Comparison of ENCODE assay signal across 7 cellular contexts in the genomic region with DNA sequence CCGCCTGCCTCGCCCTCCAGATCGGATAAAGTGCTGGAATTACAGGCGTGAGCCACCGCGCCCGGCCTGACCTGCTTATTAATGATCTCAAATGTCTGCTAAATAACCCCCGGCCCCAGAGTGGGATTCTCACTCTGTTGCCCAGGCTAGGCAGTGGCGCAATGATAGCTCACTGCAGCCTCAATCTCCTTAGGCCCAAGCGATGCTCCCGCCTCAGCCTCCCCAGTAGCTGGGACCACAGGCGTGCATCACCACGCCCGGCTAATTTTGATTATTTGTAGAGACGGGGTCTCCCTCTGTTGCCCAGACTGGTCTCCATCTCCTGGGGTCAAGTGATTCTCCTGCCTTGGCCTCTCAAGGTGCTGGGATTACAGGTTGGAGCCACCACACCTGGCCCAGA. TPM values are rescaled to one million over a fixed set of nuclear protein-coding genes. Genes with fewer than 3 reads are reported as not detected.
DNase-seq lines count a peak whose midpoint lies in the region; ATAC-seq, FAIRE-seq and TF ChIP-seq lines count a peak whose summit lies in the region.

No MANE protein-coding gene starts in this region.

- no peak for ATAC-seq in GM19452 (IDR thresholded peaks at IDR 0.05; ENCODE audit: unreplicated experiment)

- DNase-seq in GM12891 (ENCODE audit: insufficient read length, low spot score) (no peak), SJSA1 (ENCODE audit: low read depth in 1 of 2, low spot score in 2 of 2) (no peak), epithelial cell of prostate (ENCODE audit: low read depth, low spot score) (no peak), cerebellum (ENCODE audit: low spot score) (no peak), SKM-1 treated with dmso at 0.1 percent for 144 hours (lab: John Stamatoyannopoulos, UW; ENCODE audit: unreplicated experiment) (no peak)

- H3K4me3 ChIP-seq in SJSA1 (peak overlapping the region; percentile 90), skin epidermis (peak overlapping the region in 6 of 7 experiments; percentile 18 to 95 (median 53))

- peaks cover 72% of the 10 kb centered on the region for H3K4me1 ChIP-seq in SJSA1 (replicated peaks)

- TF ChIP-seq POLR2A in GM12891 (IDR thresholded peaks at IDR 0.05; ENCODE audit: low read depth, low read length), result no peak

- H3K27me3 ChIP-seq in SJSA1 (replicated peaks), result peaks cover 5% of the 10 kb centered on the region

- peaks cover 25% of the 10 kb centered on the region for H3K36me3 ChIP-seq in SJSA1

- FAIRE-seq in GM12891 (lab: Jason Lieb, UNC), result peak; percentile 33

- H3K27ac ChIP-seq in SJSA1 (no peak overlapping the region), epithelial cell of prostate (peak overlapping the region; percentile 59), skin epidermis (peak overlapping the region in 15 of 21 experiments; percentile 13 to 97 (median 87))

- H3K9me3 ChIP-seq in SJSA1 (replicated peaks), result no peaks in the 10 kb centered on the region

TF ChIP-seq in GM12891, 5 proteins besides CTCF, POLR2A, EP300 and RAD21:
- no peak for TF ChIP-seq POU2F2 (IDR thresholded peaks at IDR 0.05; ENCODE audit: low read depth, low read length)
- no peak for TF ChIP-seq POLR2AphosphoS5 (IDR thresholded peaks at IDR 0.05; ENCODE audit: low read depth, low read length)
- no peak for TF ChIP-seq SPI1 (IDR thresholded peaks at IDR 0.05; ENCODE audit: low read depth, low read length)
- no peak for TF ChIP-seq PAX5 (IDR thresholded peaks at IDR 0.05; ENCODE audit: insufficient read depth, low read length, severe bottlenecking)
- TF ChIP-seq TAF1 (IDR thresholded peaks at IDR 0.05; ENCODE audit: low read depth, low read length), result no peak

RNA-seq across cellular contexts. Expression of gene ATP5F1D, which starts 0.6 kb away (rescaled TPM):
- polyA plus RNA-seq in GM12891 (2012; ENCODE audit: low read depth, missing spikeins), result 209 TPM
- total RNA-seq in SJSA1 (2014; rRNA removed; shearing (Covaris generic)), result 42.4 and 68.8 TPM in 2 replicates
- total RNA-seq in cerebellum, result 10.9 TPM

RNA-seq across cellular contexts. Expression of gene CBARP, which starts 3.1 kb away (rescaled TPM):
- polyA plus RNA-seq in GM12891 (2012; ENCODE audit: low read depth, missing spikeins), result 1.5 TPM
- total RNA-seq in SJSA1 (2014; rRNA removed; shearing (Covaris generic)), result 0.50 and 1.6 TPM in 2 replicates
- total RNA-seq in cerebellum, result 5.6 TPM

RNA-seq across cellular contexts. Expression of gene MIDN, which starts 7.5 kb away (rescaled TPM):
- 16.2 TPM for polyA plus RNA-seq in GM12891 (2012; ENCODE audit: low read depth, missing spikeins)
- total RNA-seq in SJSA1 (2014; rRNA removed; shearing (Covaris generic)), result 3.7 and 7.2 TPM in 2 replicates
- 13.6 TPM for total RNA-seq in cerebellum

RNA-seq across cellular contexts. Expression of gene CIRBP, which starts 28.2 kb away (rescaled TPM):
- polyA plus RNA-seq in GM12891 (2012; ENCODE audit: low read depth, missing spikeins), result 297 TPM
- 314 and 318 TPM in 2 replicates for total RNA-seq in SJSA1 (2014; rRNA removed; shearing (Covaris generic))
- 328 TPM for total RNA-seq in cerebellum

RNA-seq across cellular contexts. Expression of gene FAM174C, which starts 34.4 kb away (rescaled TPM):
- 47.7 TPM for polyA plus RNA-seq in GM12891 (2012; ENCODE audit: low read depth, missing spikeins)
- 32.2 and 40.6 TPM in 2 replicates for total RNA-seq in SJSA1 (2014; rRNA removed; shearing (Covaris generic))
- total RNA-seq in cerebellum, result 7.0 TPM
